Comparison of ENCODE assay signal across 26 cellular contexts in genomic region chr15:51696566-51696965, GRCh38. TPM values are rescaled to one million over a fixed set of nuclear protein-coding genes. Genes with fewer than 3 reads are reported as not detected.
"Had no signal": no experiment of that assay in that cellular context is flagged by ENCODE, and none has a peak within 500 bp of the region (broad histone marks: within the 10 kb centered on the region; RNA-seq: fewer than 3 reads in every experiment).

No MANE protein-coding gene starts in this region.

- H3K36me3 ChIP-seq: left ventricle myocardium inferior, ovary, right atrium auricular region, right lobe of liver, stomach, suprapubic skin, thoracic aorta, tibial artery, upper lobe of right lung had no signal

- H3K27ac Mint-ChIP-seq: naive thymus-derived CD4-positive, alpha-beta T cell; natural killer cell treated with Interleukin-12 subunit alpha and Interleukin-12 subunit beta and Interleukin-15 and Interleukin-18, amount 100 ng/mL, for 72 hours; progenitor cell of endocrine pancreas; stimulated activated naive B cell treated with anti-CD40 and anti-IgM and Interleukin-4, amounts not matched to agents 10 μg/mL and 1 μg/mL and 100 μg/mL, for 72 hours had no signal

- H3K27me3 ChIP-seq: ovary, right atrium auricular region, right lobe of liver, suprapubic skin, tibial artery, upper lobe of right lung had no signal

- H3K4me3 Mint-ChIP-seq: naive thymus-derived CD4-positive, alpha-beta T cell; natural killer cell treated with Interleukin-12 subunit alpha and Interleukin-12 subunit beta and Interleukin-15 and Interleukin-18, amount 100 ng/mL, for 72 hours; stimulated activated naive B cell treated with anti-CD40 and anti-IgM and Interleukin-4, amounts not matched to agents 10 μg/mL and 1 μg/mL and 100 μg/mL, for 72 hours had no signal

- H3K4me3 ChIP-seq: left ventricle myocardium inferior, lung, mucosa of descending colon, ovary, right atrium auricular region, right lobe of liver, smooth muscle cell, stomach, suprapubic skin, thoracic aorta, tibial artery, upper lobe of right lung had no signal

- DNase-seq: hypothalamus; islet precursor cell; left ventricle myocardium inferior; midbrain; mucosa of descending colon; naive thymus-derived CD4-positive, alpha-beta T cell; ovary; right lobe of liver; stimulated activated CD4-positive, alpha-beta T cell treated with anti-CD3 and anti-CD28 coated beads, Interleukin-1b, Interleukin-23, amount 100 ng/mL, for 48 hours; stimulated activated CD4-positive, alpha-beta T cell treated with anti-CD3 and anti-CD28 coated beads, Interleukin-4, amount 100 ng/mL, for 1 hour; stimulated activated naive B cell treated with anti-CD40 and anti-IgM and Interleukin-4, amounts not matched to agents 10 μg/mL and 1 μg/mL and 100 μg/mL, for 72 hours; stimulated activated naive CD8-positive, alpha-beta T cell treated with anti-CD3 and anti-CD28 coated beads, Interleukin-15, Interleukin-2, amounts not matched to agents 100 U/mL and 50 U/mL, for 24 hours; stomach; tibial artery; trophoblast cell; upper lobe of right lung had no signal

- H3K4me2 ChIP-seq: smooth muscle cell had no signal

- H3K9me3 Mint-ChIP-seq: natural killer cell treated with Interleukin-12 subunit alpha and Interleukin-12 subunit beta and Interleukin-15 and Interleukin-18, amount 100 ng/mL, for 72 hours; stimulated activated naive B cell treated with anti-CD40 and anti-IgM and Interleukin-4, amounts not matched to agents 10 μg/mL and 1 μg/mL and 100 μg/mL, for 72 hours had no signal

- H3K36me3 Mint-ChIP-seq: natural killer cell treated with Interleukin-12 subunit alpha and Interleukin-12 subunit beta and Interleukin-15 and Interleukin-18, amount 100 ng/mL, for 72 hours; stimulated activated naive B cell treated with anti-CD40 and anti-IgM and Interleukin-4, amounts not matched to agents 10 μg/mL and 1 μg/mL and 100 μg/mL, for 72 hours had no signal

- ATAC-seq: mucosa of descending colon; naive thymus-derived CD4-positive, alpha-beta T cell; natural killer cell treated with Interleukin-12 subunit alpha and Interleukin-12 subunit beta and Interleukin-15 and Interleukin-18, amount 100 ng/mL, for 72 hours; right lobe of liver; stimulated activated naive B cell treated with anti-CD40 and anti-IgM and Interleukin-4, amounts not matched to agents 10 μg/mL and 1 μg/mL and 100 μg/mL, for 72 hours; stimulated activated naive CD8-positive, alpha-beta T cell treated with anti-CD3 and anti-CD28 coated beads, Interleukin-15, Interleukin-2, amounts not matched to agents 100 U/mL and 50 U/mL, for 24 hours; upper lobe of right lung had no signal

- H3K9me3 ChIP-seq: left ventricle myocardium inferior, mucosa of descending colon, ovary, right atrium auricular region, right lobe of liver, stomach, suprapubic skin, thoracic aorta, tibial artery, upper lobe of right lung had no signal

- H3K27me3 Mint-ChIP-seq: progenitor cell of endocrine pancreas had no signal

- H3K27ac ChIP-seq: left ventricle myocardium inferior, ovary, right atrium auricular region, right lobe of liver, stomach, suprapubic skin, thoracic aorta, tibial artery, upper lobe of right lung had no signal

- H3K4me1 ChIP-seq: left ventricle myocardium inferior, right atrium auricular region, right lobe of liver, suprapubic skin, tibial artery, upper lobe of right lung had no signal

RNA-seq across cellular contexts. Expression of gene SCG3, which starts 15.3 kb away (rescaled TPM):
- total RNA-seq: left ventricle myocardium inferior; mesenteric fat pad; myocyte; naive thymus-derived CD4-positive, alpha-beta T cell; natural killer cell treated with Interleukin-12 subunit alpha and Interleukin-12 subunit beta and Interleukin-15 and Interleukin-18, amount 100 ng/mL, for 72 hours; pulmonary artery endothelial cell; right atrium auricular region; right lobe of liver; smooth muscle cell; suprapubic skin; thoracic aorta had no signal
- polyA plus RNA-seq: naive thymus-derived CD4-positive, alpha-beta T cell; smooth muscle cell had no signal
